Comparison of ENCODE assay signal across 8 cellular contexts in the genomic region with DNA sequence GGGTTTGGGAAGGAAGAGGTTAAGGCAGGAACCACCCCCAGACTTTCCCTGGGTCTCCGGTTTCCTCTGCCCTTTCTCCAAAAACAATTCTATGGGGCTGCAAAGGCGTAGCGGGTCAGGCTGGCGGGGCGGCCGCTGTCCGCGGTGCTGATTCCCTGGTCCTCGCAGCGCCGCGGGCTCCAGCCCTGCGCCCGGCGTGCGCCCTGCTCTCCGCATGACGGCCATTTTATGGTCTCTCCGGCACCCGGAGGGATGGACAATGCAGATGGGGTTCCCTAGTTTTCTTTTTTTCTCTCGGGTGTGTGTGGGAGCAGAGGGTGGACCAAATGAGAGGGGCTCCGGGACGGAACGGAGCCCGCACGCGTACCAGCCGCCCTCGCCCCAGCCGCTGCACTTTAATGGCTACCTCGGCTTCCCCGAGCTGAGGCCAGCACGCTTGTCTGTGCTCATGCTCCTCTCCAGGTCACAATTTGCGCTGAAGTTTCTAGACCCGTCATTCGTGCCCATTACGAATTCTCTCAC. TPM values are rescaled to one million over a fixed set of nuclear protein-coding genes. Genes with fewer than 3 reads are reported as not detected.
DNase-seq lines count a peak whose midpoint lies in the region; ATAC-seq and TF ChIP-seq lines count a peak whose summit lies in the region.
"Had no signal": no experiment of that assay in that cellular context is flagged by ENCODE, and none has a peak within 500 bp of the region (broad histone marks: within the 10 kb centered on the region; RNA-seq: fewer than 3 reads in every experiment).

No MANE protein-coding gene starts in this region.

- TF ChIP-seq POLR2A in erythroblast (IDR thresholded peaks at IDR 0.05; ENCODE audit: low read length) = no peak

- in situ Hi-C loops in GM13977 (cut with MboI; ENCODE audit: low pct_unique_long_range_greater_than_20kb, low sequenced_read_pairs, unreplicated experiment) = no loop called here

- no peak for ATAC-seq in stimulated activated effector memory CD8-positive, alpha-beta T cell treated with anti-CD3 and anti-CD28 coated beads, Interleukin-12 subunit alpha, Interleukin-12 subunit beta, amount 100 ng/mL, for 72 hours

- DNase-seq in GM13977 (ENCODE audit: low spot score) (peak; percentile 76), NCI-H526 (lab: John Stamatoyannopoulos, UW) (peak; percentile 33 to 67), erythroblast (lab: John Stamatoyannopoulos, UW) (peak; percentile 55 to 57), SIG-M5 (lab: John Stamatoyannopoulos, UW) (no peak), Calu3 (no peak)
- no peak for DNase-seq in stimulated activated effector memory CD8-positive, alpha-beta T cell treated with anti-CD3 and anti-CD28 coated beads, Interleukin-12 subunit alpha, Interleukin-12 subunit beta, amount 100 ng/mL, for 72 hours (ENCODE audit: low spot score in 2 of 2)

- intact Hi-C loops in Calu3 (cut with micrococcal nuclease; ENCODE audit: unreplicated experiment) = no loop called here

- H3K27ac Mint-ChIP-seq in nephron (no peak overlapping the region), Calu3 (ENCODE audit: unreplicated experiment) (no peak overlapping the region)
- no peak overlapping the region for H3K27ac Mint-ChIP-seq in stimulated activated effector memory CD8-positive, alpha-beta T cell treated with anti-CD3 and anti-CD28 coated beads, Interleukin-12 subunit alpha, Interleukin-12 subunit beta, amount 100 ng/mL, for 72 hours
- H3K27ac Mint-ChIP-seq: IgD-negative memory B cell had no signal

- peaks cover 2% of the 10 kb centered on the region for H3K9me3 Mint-ChIP-seq in nephron
- H3K9me3 Mint-ChIP-seq in Calu3 (ENCODE audit: low read depth, unreplicated experiment) = no peaks in the 10 kb centered on the region
- H3K9me3 Mint-ChIP-seq in stimulated activated effector memory CD8-positive, alpha-beta T cell treated with anti-CD3 and anti-CD28 coated beads, Interleukin-12 subunit alpha, Interleukin-12 subunit beta, amount 100 ng/mL, for 72 hours = no peaks in the 10 kb centered on the region

- TF ChIP-seq CTCF in GM13977 (IDR thresholded peaks at IDR 0.05; ENCODE audit: extremely low read depth, insufficient read depth, missing control alignments) = no peak
- TF ChIP-seq CTCF in nephron (IDR thresholded peaks at IDR 0.05; ENCODE audit: unreplicated experiment in 3 of 3) = no peak
- TF ChIP-seq CTCF in Calu3 (IDR thresholded peaks at IDR 0.05; ENCODE audit: unreplicated experiment) = no peak

- peak overlapping the region; percentile 70 to 83 (median 72) for H3K4me3 Mint-ChIP-seq in nephron
- H3K4me3 Mint-ChIP-seq in Calu3 (ENCODE audit: low read depth, unreplicated experiment) = no peak overlapping the region
- no peak overlapping the region for H3K4me3 Mint-ChIP-seq in stimulated activated effector memory CD8-positive, alpha-beta T cell treated with anti-CD3 and anti-CD28 coated beads, Interleukin-12 subunit alpha, Interleukin-12 subunit beta, amount 100 ng/mL, for 72 hours

- H3K36me3 Mint-ChIP-seq in nephron (ENCODE audit: low read depth) = no peaks in the 10 kb centered on the region
- H3K36me3 Mint-ChIP-seq in Calu3 (ENCODE audit: insufficient read depth, unreplicated experiment) = peaks cover 21% of the 10 kb centered on the region
- no peaks in the 10 kb centered on the region for H3K36me3 Mint-ChIP-seq in stimulated activated effector memory CD8-positive, alpha-beta T cell treated with anti-CD3 and anti-CD28 coated beads, Interleukin-12 subunit alpha, Interleukin-12 subunit beta, amount 100 ng/mL, for 72 hours

- H3K4me1 Mint-ChIP-seq in nephron (peaks cover 10% of the 10 kb centered on the region), Calu3 (ENCODE audit: low read depth, unreplicated experiment) (no peaks in the 10 kb centered on the region)
- H3K4me1 Mint-ChIP-seq in stimulated activated effector memory CD8-positive, alpha-beta T cell treated with anti-CD3 and anti-CD28 coated beads, Interleukin-12 subunit alpha, Interleukin-12 subunit beta, amount 100 ng/mL, for 72 hours = no peaks in the 10 kb centered on the region

- H3K27me3 Mint-ChIP-seq in nephron (ENCODE audit: low read depth) = peaks cover 92% of the 10 kb centered on the region
- H3K27me3 Mint-ChIP-seq in Calu3 (ENCODE audit: unreplicated experiment) = no peaks in the 10 kb centered on the region

- CTCF ChIA-PET in Calu3 (lab: Charles Lee) = no interaction called here

- no TSS peak for BruUV-seq in Calu3 (replicated peaks; lab: Mats Ljungman, UMichigan)

RNA-seq across cellular contexts. Expression of a gene that starts 1.6 kb away (rescaled TPM):
- total RNA-seq in Calu3 (2022) = not detected in 2 replicates

Comparison
In these comparisons a context has a peak if more than half of its experiments do, and no peak if none do; other contexts are left out.
1. DNase-seq: peak in GM13977 (single experiment), NCI-H526 (2 of 2) and erythroblast (2 of 2); none in SIG-M5 (single experiment), Calu3 (single experiment) and stimulated activated effector memory CD8-positive, alpha-beta T cell treated with anti-CD3 and anti-CD28 coated beads, Interleukin-12 subunit alpha, Interleukin-12 subunit beta, amount 100 ng/mL, for 72 hours (0 of 2).
2. H3K4me3 Mint-ChIP-seq: peak in nephron (3 of 3); none in Calu3 (single experiment) and stimulated activated effector memory CD8-positive, alpha-beta T cell treated with anti-CD3 and anti-CD28 coated beads, Interleukin-12 subunit alpha, Interleukin-12 subunit beta, amount 100 ng/mL, for 72 hours (single experiment).